8 cellular contexts compared by ENCODE assay signal in genomic region chr6:27651371-27651732, GRCh38.
DNase-seq lines count a peak whose midpoint lies in the region; ATAC-seq, FAIRE-seq and TF ChIP-seq lines count a peak whose summit lies in the region.

No MANE protein-coding gene starts in this region.

- no peak overlapping the region for H3K23ac ChIP-seq in trophoblast cell (ENCODE audit: low read length)

- no peaks in the 10 kb centered on the region for H3K9me2 ChIP-seq in OCI-LY1 (ENCODE audit: low read depth, low read length)

- H4K91ac ChIP-seq in trophoblast cell (ENCODE audit: low read depth, low read length), result no peak overlapping the region

- H3K14ac ChIP-seq in trophoblast cell (ENCODE audit: low read length), result no peak overlapping the region

- H3K4me3 ChIP-seq in OCI-LY1 (ENCODE audit: low read depth, low read length, poor library complexity, severe bottlenecking), result peak overlapping the region; percentile 36
- no peak overlapping the region for H3K4me3 ChIP-seq in endothelial cell of umbilical vein (replicated peaks in 1 of 3; ENCODE audit: insufficient read depth in 1 of 3, low read depth in 1 of 3, low read length in 3 of 3)
- peak overlapping the region; percentile 27 for H3K4me3 ChIP-seq in trophoblast cell (ENCODE audit: low read depth, low read length)

- H3K4ac ChIP-seq in trophoblast cell (ENCODE audit: low read depth, low read length), result no peak overlapping the region

- no peak for TF ChIP-seq POLR2A in endothelial cell of umbilical vein (IDR thresholded peaks at IDR 0.05; ENCODE audit: low read depth, low read length)

- H2AFZ ChIP-seq in OCI-LY1 (ENCODE audit: low read length), result no peak overlapping the region
- H2AFZ ChIP-seq in endothelial cell of umbilical vein (ENCODE audit: low read depth, low read length), result no peak overlapping the region
- peak overlapping the region; percentile 37 for H2AFZ ChIP-seq in trophoblast cell (ENCODE audit: insufficient read depth, low read length, poor library complexity)

- TF ChIP-seq CTCF in OCI-LY1 (IDR thresholded peaks at IDR 0.05; ENCODE audit: low read length) (no peak), endothelial cell of umbilical vein (IDR thresholded peaks at IDR 0.05; ENCODE audit: extremely low read depth in 1 of 2, insufficient read depth in 1 of 2, low read depth in 1 of 2, low read length in 2 of 2) (no peak)

- no peak overlapping the region for H2BK5ac ChIP-seq in trophoblast cell (ENCODE audit: low read depth, low read length, poor library complexity)

- H2AK5ac ChIP-seq in trophoblast cell (ENCODE audit: low read length), result no peak overlapping the region

- WGBS in trophoblast cell (ENCODE audit: extremely low coverage, insufficient coverage, insufficient read length), result no CpG with 5 or more reads among the region's 7 CpGs

- intact Hi-C loops in endothelial cell of umbilical vein (cut with micrococcal nuclease), result no loop called here

- no peak overlapping the region for H2BK120ac ChIP-seq in trophoblast cell (ENCODE audit: insufficient read depth, low read length, poor library complexity)

- DNase-seq in NCI-H748 (lab: John Stamatoyannopoulos, UW; ENCODE audit: unreplicated experiment) (peak; percentile 61), NCI-H748 treated with DMSO at 0.1 percent for 48 hours (lab: John Stamatoyannopoulos, UW) (no peak), endothelial cell of umbilical vein (ENCODE audit: low read depth, low spot score) (no peak), trophoblast cell (no peak), amygdala (lab: John Stamatoyannopoulos, UW) (no peak)

- no peaks in the 10 kb centered on the region for H3K27me3 ChIP-seq in OCI-LY1 (ENCODE audit: insufficient read depth, low read length)
- H3K27me3 ChIP-seq in endothelial cell of umbilical vein (ENCODE audit: control insufficient read depth in 2 of 2, insufficient read depth in 2 of 2, low read length in 2 of 2), result peaks cover 0 to 2% of the 10 kb centered on the region in 2 experiments
- no peaks in the 10 kb centered on the region for H3K27me3 ChIP-seq in trophoblast cell (ENCODE audit: insufficient read depth, low read length)

- H3K4me2 ChIP-seq in OCI-LY1 (ENCODE audit: low read length), result peak overlapping the region; percentile 35; the same call in 1 of the 2 replicates
- H3K4me2 ChIP-seq in endothelial cell of umbilical vein (ENCODE audit: insufficient read depth, low read length), result peak overlapping the region; percentile 12
- peak overlapping the region; percentile 68 for H3K4me2 ChIP-seq in trophoblast cell (ENCODE audit: low read length)

- H2BK12ac ChIP-seq in trophoblast cell (ENCODE audit: low read length), result no peak overlapping the region

- no peaks in the 10 kb centered on the region for H4K20me1 ChIP-seq in OCI-LY1 (ENCODE audit: insufficient read depth, low read length)
- H4K20me1 ChIP-seq in endothelial cell of umbilical vein (replicated peaks; ENCODE audit: control insufficient read depth, extremely low read depth, insufficient read depth, low read length), result no peaks in the 10 kb centered on the region

- H3K4me1 ChIP-seq in OCI-LY1 (ENCODE audit: insufficient read depth, low read length, severe bottlenecking) (no peaks in the 10 kb centered on the region), endothelial cell of umbilical vein (ENCODE audit: control insufficient read depth, extremely low read depth, insufficient read depth, low read length) (no peaks in the 10 kb centered on the region), trophoblast cell (ENCODE audit: control insufficient read depth in 1 of 2, insufficient read depth in 2 of 2, low read length in 2 of 2) (peaks cover 0 to 2% of the 10 kb centered on the region in 2 experiments)

- no peak overlapping the region for H4K12ac ChIP-seq in trophoblast cell (ENCODE audit: low read depth, low read length)

- no peaks in the 10 kb centered on the region for H3K9me1 ChIP-seq in endothelial cell of umbilical vein (replicated peaks; ENCODE audit: control insufficient read depth, extremely low read depth, insufficient read depth, low read length)

- no peaks in the 10 kb centered on the region for H3K79me1 ChIP-seq in trophoblast cell (ENCODE audit: low read length)

- no peaks in the 10 kb centered on the region for H3K36me3 ChIP-seq in OCI-LY1 (ENCODE audit: insufficient read depth, low read length)
- no peaks in the 10 kb centered on the region for H3K36me3 ChIP-seq in endothelial cell of umbilical vein (ENCODE audit: control insufficient read depth in 2 of 2, extremely low read depth in 1 of 2, insufficient read depth in 2 of 2, low read length in 2 of 2)
- no peaks in the 10 kb centered on the region for H3K36me3 ChIP-seq in trophoblast cell (ENCODE audit: control insufficient read depth in 1 of 2, insufficient read depth in 2 of 2, low read length in 2 of 2)

- peak; percentile 68 for FAIRE-seq in endothelial cell of umbilical vein (lab: Jason Lieb, UNC)

- H3K18ac ChIP-seq in trophoblast cell (ENCODE audit: low read length), result no peak overlapping the region

- no peak overlapping the region for H4K8ac ChIP-seq in trophoblast cell (ENCODE audit: low read depth, low read length)

- no peak overlapping the region for H3K27ac ChIP-seq in OCI-LY1 (ENCODE audit: low read depth, low read length, poor library complexity, severe bottlenecking)
- no peak overlapping the region for H3K27ac ChIP-seq in endothelial cell of umbilical vein (ENCODE audit: insufficient read depth, low read depth, low read length)
- H3K27ac ChIP-seq in trophoblast cell (ENCODE audit: low read depth, low read length), result no peak overlapping the region

- H3F3A ChIP-seq in OCI-LY1 (ENCODE audit: insufficient read depth, low read length), result no peaks in the 10 kb centered on the region

- no peak overlapping the region for H3K9ac ChIP-seq in OCI-LY1 (ENCODE audit: low read length)
- H3K9ac ChIP-seq in endothelial cell of umbilical vein (replicated peaks; ENCODE audit: extremely low read depth, insufficient read depth, low read length), result no peak overlapping the region
- no peak overlapping the region for H3K9ac ChIP-seq in trophoblast cell (ENCODE audit: low read length)

- no TSS peak for BruUV-seq in endothelial cell of umbilical vein (replicated peaks; lab: Mats Ljungman, UMichigan)

- H3K9me3 ChIP-seq in OCI-LY1 (ENCODE audit: low read length) (no peaks in the 10 kb centered on the region), endothelial cell of umbilical vein (replicated peaks; ENCODE audit: control insufficient read depth, insufficient read depth, low read length) (no peaks in the 10 kb centered on the region), trophoblast cell (ENCODE audit: insufficient read depth, low read depth, low read length) (peaks cover 2% of the 10 kb centered on the region)

- no peak for ATAC-seq in HG02763 (IDR thresholded peaks at IDR 0.05; ENCODE audit: unreplicated experiment)
- ATAC-seq in GM18858 (IDR thresholded peaks at IDR 0.05; ENCODE audit: unreplicated experiment), result no peak

- H3K79me2 ChIP-seq in OCI-LY1 (ENCODE audit: insufficient read depth, low read length) (no peaks in the 10 kb centered on the region), endothelial cell of umbilical vein (ENCODE audit: control insufficient read depth, insufficient read depth, low read length) (no peaks in the 10 kb centered on the region), trophoblast cell (ENCODE audit: control insufficient read depth, insufficient read depth, low read length, poor library complexity) (no peaks in the 10 kb centered on the region)

- CTCF ChIA-PET in endothelial cell of umbilical vein (lab: Charles Lee), result interaction anchor here (1.6 kb wide), 1 partner anchor 101 kb away, joined by 3 read pairs; no protein-coding TSS in a partner anchor

- dilution Hi-C loops in endothelial cell of umbilical vein (cut with MboI; ENCODE audit: extremely low pct_ligation_motif_present, low sequenced_read_pairs), result no loop called here

- POLR2A ChIA-PET in endothelial cell of umbilical vein (lab: Charles Lee), result no interaction called here

TF ChIP-seq in endothelial cell of umbilical vein, 7 proteins besides CTCF, POLR2A, EP300 and RAD21:
- TF ChIP-seq GATA2 (IDR thresholded peaks at IDR 0.05; ENCODE audit: insufficient read depth, insufficient read length, low read depth, low read length) (no peak), JUN (IDR thresholded peaks at IDR 0.05; ENCODE audit: borderline replicate concordance, insufficient read depth, insufficient read length, low read depth) (no peak), EZH2 (IDR thresholded peaks at IDR 0.05; ENCODE audit: borderline replicate concordance, low read depth, low read length, severe bottlenecking) (no peak), MAX (IDR thresholded peaks at IDR 0.05; ENCODE audit: insufficient read depth, insufficient read length) (no peak), POLR2AphosphoS5 (IDR thresholded peaks at IDR 0.05; ENCODE audit: insufficient read depth, low read depth, low read length) (no peak), MYC (IDR thresholded peaks at IDR 0.05; ENCODE audit: low read depth, low read length) (no peak), FOS (IDR thresholded peaks at IDR 0.05; ENCODE audit: borderline replicate concordance, insufficient read depth, low read length) (no peak)

Comparison
In these comparisons a context has a peak if more than half of its experiments do, and no peak if none do; other contexts are left out.
1. H3K4me2 ChIP-seq: peak in every context shown above with its lines; median percentile 68 in trophoblast cell; 35 in OCI-LY1; 12 in endothelial cell of umbilical vein.
2. H3K4me3 ChIP-seq: peak in OCI-LY1 (single experiment) and trophoblast cell (single experiment); none in endothelial cell of umbilical vein (0 of 3).